ENCODE assay signal across 24 cellular contexts in the genomic region with DNA sequence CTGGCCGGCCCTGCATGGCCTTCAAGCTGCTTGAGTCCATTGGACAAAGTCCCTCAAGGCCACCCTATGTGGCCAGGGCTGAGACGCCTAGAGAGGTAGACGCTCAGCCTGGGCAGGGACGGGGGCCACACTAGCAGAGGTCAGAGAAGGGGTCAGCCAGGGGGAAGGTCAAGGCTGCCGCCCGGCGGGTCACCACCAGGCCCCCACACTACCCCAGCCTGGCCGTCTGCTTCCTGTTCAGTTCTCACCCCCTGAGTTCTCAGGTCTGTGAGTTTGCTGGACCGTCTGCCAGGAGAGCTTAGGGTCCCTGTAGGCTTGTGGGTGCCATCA. TPM values are rescaled to one million over a fixed set of nuclear protein-coding genes. Genes with fewer than 3 reads are reported as not detected.
DNase-seq lines count a peak whose midpoint lies in the region; ATAC-seq and TF ChIP-seq lines count a peak whose summit lies in the region.
"Had no signal": no experiment of that assay in that cellular context is flagged by ENCODE, and none has a peak within 500 bp of the region (broad histone marks: within the 10 kb centered on the region; RNA-seq: fewer than 3 reads in every experiment).

No MANE protein-coding gene starts in this region.

- no peak overlapping the region for H3K9ac ChIP-seq in MM.1S (ENCODE audit: low read length)
- no peak overlapping the region for H3K9ac ChIP-seq in colonic mucosa (ENCODE audit: low read depth in 2 of 2, low read length in 2 of 2)
- H3K9ac ChIP-seq: BLaER1 had no signal

- H3K9me3 ChIP-seq in right atrium auricular region (no peaks in the 10 kb centered on the region), left ventricle myocardium inferior (replicated peaks) (no peaks in the 10 kb centered on the region), psoas muscle (no peaks in the 10 kb centered on the region), MM.1S (replicated peaks; ENCODE audit: insufficient read depth, low read length) (no peaks in the 10 kb centered on the region), colonic mucosa (no peaks in the 10 kb centered on the region)
- H3K9me3 ChIP-seq: BLaER1, Caco-2 had no signal

- H3K36me3 ChIP-seq in right atrium auricular region (no peaks in the 10 kb centered on the region), left ventricle myocardium inferior (no peaks in the 10 kb centered on the region), psoas muscle (ENCODE audit: insufficient read depth in 1 of 2, low read depth in 1 of 2) (no peaks in the 10 kb centered on the region), MM.1S (replicated peaks; ENCODE audit: insufficient read depth, low read length) (no peaks in the 10 kb centered on the region), colonic mucosa (no peaks in the 10 kb centered on the region)

- no peaks in the 10 kb centered on the region for H3F3A ChIP-seq in MM.1S (ENCODE audit: insufficient read depth, low read length)

- H3K79me2 ChIP-seq in MM.1S (ENCODE audit: low read length) = no peaks in the 10 kb centered on the region

- no peaks in the 10 kb centered on the region for H3K27me3 ChIP-seq in right atrium auricular region
- H3K27me3 ChIP-seq in left ventricle myocardium inferior (ENCODE audit: low read depth) = peaks cover 77% of the 10 kb centered on the region
- H3K27me3 ChIP-seq in psoas muscle (ENCODE audit: insufficient read depth in 3 of 3, low read length in 2 of 3) = peaks cover 0 to 32% (median 4%) of the 10 kb centered on the region in 3 donors
- peaks cover 67% of the 10 kb centered on the region for H3K27me3 ChIP-seq in MM.1S (replicated peaks; ENCODE audit: insufficient read depth, low read length)
- H3K27me3 ChIP-seq in colonic mucosa = no peaks in the 10 kb centered on the region
- H3K27me3 ChIP-seq: BLaER1 had no signal

- no peak overlapping the region for H2AFZ ChIP-seq in MM.1S (ENCODE audit: low read length)

- ATAC-seq in Right ventricle myocardium superior (ENCODE audit: poor library complexity) (no peak), psoas muscle (no peak)
- ATAC-seq: GM12878, HepG2, K562, PC-3 had no signal

- H3K4me3 ChIP-seq in right atrium auricular region = no peak overlapping the region
- no peak overlapping the region for H3K4me3 ChIP-seq in left ventricle myocardium inferior
- no peak overlapping the region for H3K4me3 ChIP-seq in psoas muscle
- no peak overlapping the region for H3K4me3 ChIP-seq in MM.1S (ENCODE audit: low read length)
- no peak overlapping the region for H3K4me3 ChIP-seq in colonic mucosa
- H3K4me3 ChIP-seq: BLaER1, GM12878, K562 had no signal

- no peaks in the 10 kb centered on the region for H3K9me2 ChIP-seq in MM.1S (replicated peaks; ENCODE audit: insufficient read depth, low read length)

- H4K20me1 ChIP-seq in MM.1S (ENCODE audit: insufficient read depth, low read length) = no peaks in the 10 kb centered on the region

- no peak overlapping the region for H3K27ac ChIP-seq in right atrium auricular region
- H3K27ac ChIP-seq in left ventricle myocardium inferior (replicated peaks) = no peak overlapping the region
- H3K27ac ChIP-seq in psoas muscle = no peak overlapping the region
- no peak overlapping the region for H3K27ac ChIP-seq in MM.1S (ENCODE audit: low read length)
- no peak overlapping the region for H3K27ac ChIP-seq in colonic mucosa
- H3K27ac ChIP-seq: BLaER1 had no signal

- no peak overlapping the region for H3K4me2 ChIP-seq in MM.1S (ENCODE audit: low read depth, low read length)
- H3K4me2 ChIP-seq: BLaER1 had no signal

- H3K4me1 ChIP-seq in right atrium auricular region = peaks cover 0 to 3% of the 10 kb centered on the region in 2 donors
- peaks cover 4% of the 10 kb centered on the region for H3K4me1 ChIP-seq in left ventricle myocardium inferior
- no peaks in the 10 kb centered on the region for H3K4me1 ChIP-seq in psoas muscle
- H3K4me1 ChIP-seq in MM.1S (ENCODE audit: low read length) = peaks cover 2% of the 10 kb centered on the region
- no peaks in the 10 kb centered on the region for H3K4me1 ChIP-seq in colonic mucosa
- H3K4me1 ChIP-seq: Caco-2 had no signal

- WGBS in psoas muscle, 3 donors = 74 to 76% (median 75%) methylated on average over 4 to 9 of the region's 9 CpGs

- no peak for TF ChIP-seq CTCF in right atrium auricular region (IDR thresholded peaks at IDR 0.05)
- no peak for TF ChIP-seq CTCF in left ventricle myocardium inferior (IDR thresholded peaks at IDR 0.05; ENCODE audit: borderline replicate concordance)
- TF ChIP-seq CTCF in psoas muscle (IDR thresholded peaks at IDR 0.05) = no peak
- no peak for TF ChIP-seq CTCF in MM.1S (IDR thresholded peaks at IDR 0.05; ENCODE audit: low read length)
- TF ChIP-seq CTCF in colonic mucosa (IDR thresholded peaks at IDR 0.05) = no peak

- DNase-seq in Right ventricle myocardium superior (peak; percentile 27), right atrium auricular region (ENCODE audit: low spot score) (no peak), left ventricle myocardium inferior (peak; percentile 0), psoas muscle (peak; percentile 7 to 21), MM.1S (no peak), colonic mucosa (no peak), epidermal melanocyte (ENCODE audit: insufficient read length, low spot score) (no peak)
- DNase-seq: Caco-2; CD4-positive, alpha-beta memory T cell; DMS79; EL; GDM1; NCI-H2029; NCI-H446 treated with DMSO at 0.1 percent for 48 hours; NCI-H526; NCI-H82; NK-92 treated with Interleukin-12 subunit alpha and Interleukin-12 subunit beta, amount 100 ng/mL, for 24 hours; PC-3 had no signal

- intact Hi-C loops in Right ventricle myocardium superior (cut with DNase I) (no loop called here), left ventricle myocardium inferior (cut with micrococcal nuclease) (no loop called here), psoas muscle (cut with DNase I) (no loop called here), colonic mucosa (cut with DNase I) (no loop called here)

RNA-seq across cellular contexts. Expression of a gene that starts 37.3 kb away (rescaled TPM):
- total RNA-seq in Right ventricle myocardium superior = not detected
- total RNA-seq in right atrium auricular region = under 1 TPM in 1 of 2 donors, not detected in 1; 0.43 TPM
- not detected for total RNA-seq in left ventricle myocardium inferior
- total RNA-seq in psoas muscle = under 1 TPM in 1 of 4 donors, not detected in 3; 0.08 TPM
- polyA plus RNA-seq in psoas muscle = under 1 TPM; 0.01 to 0.07 (median 0.04) TPM
- total RNA-seq in colonic mucosa = 1 to 10 TPM in 1 of 2 donors, under 1 TPM in 1; 0.05 to 2.9 TPM
- total RNA-seq: GM12878, H4, SK-MEL-5 had no signal
- polyA plus RNA-seq: CD4-positive, alpha-beta memory T cell; GM12878 had no signal

RNA-seq across cellular contexts. Expression of a gene that starts 50.3 kb away (rescaled TPM):
- total RNA-seq in Right ventricle myocardium superior = 10.2 TPM
- total RNA-seq in right atrium auricular region = 10 to 100 TPM in 1 of 2 donors, 1 to 10 TPM in 1; 8.4 to 11.1 TPM
- 9.8 TPM for total RNA-seq in left ventricle myocardium inferior
- 1 to 10 TPM; 5.1 to 7.2 (median 5.7) TPM for total RNA-seq in psoas muscle
- 10 to 100 TPM in 1 of 3 donors, 1 to 10 TPM in 2; 6.5 to 11.4 (median 7.8) TPM for polyA plus RNA-seq in psoas muscle
- 10 to 100 TPM; 11.0 to 12.0 TPM for total RNA-seq in colonic mucosa

RNA-seq across cellular contexts. Expression of a gene that starts 58.7 kb away (rescaled TPM):
- total RNA-seq in Right ventricle myocardium superior (17.8 TPM), right atrium auricular region (10 to 100 TPM; 17.3 to 31.2 TPM), left ventricle myocardium inferior (19.2 TPM), psoas muscle (10 to 100 TPM; 17.3 to 20.9 (median 19.4) TPM), colonic mucosa (10 to 100 TPM; 36.3 to 36.8 TPM)
- 10 to 100 TPM; 11.6 to 21.6 (median 15.5) TPM for polyA plus RNA-seq in psoas muscle

Comparison
In these comparisons a context has a peak if more than half of its experiments do, and no peak if none do; other contexts are left out.
1. DNase-seq: peak in Right ventricle myocardium superior (single experiment), left ventricle myocardium inferior (single experiment) and psoas muscle (2 of 2); none in right atrium auricular region (single experiment), MM.1S (single experiment), colonic mucosa (single experiment) and epidermal melanocyte (single experiment).